Comparison of ENCODE assay signal across 10 cellular contexts in the genomic region with DNA sequence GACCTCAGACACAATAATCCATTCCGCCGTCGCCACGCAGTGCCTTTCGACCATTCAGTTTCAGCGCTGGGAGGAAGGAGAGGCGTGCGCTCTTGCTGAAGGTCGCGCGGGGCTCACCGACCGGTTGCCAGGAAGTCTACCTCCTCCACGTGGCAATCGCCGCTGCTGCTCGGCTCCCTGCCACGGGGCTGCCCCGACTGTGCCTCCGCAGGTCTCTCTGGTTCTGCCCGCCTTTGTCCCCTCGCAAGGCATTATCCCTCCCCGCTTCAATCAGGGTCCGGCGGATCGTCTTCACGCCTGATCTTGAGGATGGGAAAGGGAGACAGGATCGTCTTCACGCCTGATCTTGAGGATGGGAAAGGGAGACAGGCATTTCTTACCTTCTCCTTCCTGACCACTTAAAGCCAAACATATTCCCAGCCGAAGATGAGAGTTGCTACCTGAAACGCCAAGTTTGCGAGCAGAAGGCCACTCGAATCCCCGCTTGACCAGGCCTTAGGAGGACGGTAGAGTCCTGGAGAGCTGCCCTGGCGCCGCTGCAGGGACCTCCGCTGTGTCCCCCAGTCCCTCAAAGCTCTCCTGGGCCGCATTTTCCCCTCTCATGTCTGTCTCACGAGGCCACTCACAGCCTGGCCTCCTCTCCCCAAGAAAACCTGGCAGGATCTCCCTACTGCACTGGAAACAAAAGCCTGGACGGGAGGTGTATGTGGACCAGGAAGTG. TPM values are rescaled to one million over a fixed set of nuclear protein-coding genes. Genes with fewer than 3 reads are reported as not detected.
DNase-seq lines count a peak whose midpoint lies in the region; ATAC-seq and TF ChIP-seq lines count a peak whose summit lies in the region.
"Had no signal": no experiment of that assay in that cellular context is flagged by ENCODE, and none has a peak within 500 bp of the region (broad histone marks: within the 10 kb centered on the region; RNA-seq: fewer than 3 reads in every experiment).

No MANE protein-coding gene starts in this region.

- no peaks in the 10 kb centered on the region for H3K9me3 Mint-ChIP-seq in memory B cell
- H3K9me3 Mint-ChIP-seq: activated naive CD4-positive, alpha-beta T cell treated with anti-CD3 and anti-CD28 coated beads, Interleukin-2, amount 50 U/mL, for 24 hours had no signal

- H3K79me2 ChIP-seq in smooth muscle cell (ENCODE audit: low read depth) = no peaks in the 10 kb centered on the region

- H3K4me3 ChIP-seq in thyroid gland (replicated peaks in 1 of 3) = no peak overlapping the region
- no peak overlapping the region for H3K4me3 ChIP-seq in smooth muscle cell

- H2AFZ ChIP-seq in smooth muscle cell (ENCODE audit: low read depth) = no peak overlapping the region

- H3K4me3 Mint-ChIP-seq in memory B cell = peak overlapping the region; percentile 67
- H3K4me3 Mint-ChIP-seq: activated naive CD4-positive, alpha-beta T cell treated with anti-CD3 and anti-CD28 coated beads, Interleukin-2, amount 50 U/mL, for 24 hours had no signal

- H3K4me2 ChIP-seq in smooth muscle cell = no peak overlapping the region

- TF ChIP-seq POLR2A in thyroid gland (IDR thresholded peaks at IDR 0.05) = no peak

- no peaks in the 10 kb centered on the region for H3K27me3 Mint-ChIP-seq in memory B cell

- H3K9me3 ChIP-seq in thyroid gland (no peaks in the 10 kb centered on the region), smooth muscle cell (replicated peaks; ENCODE audit: low read depth) (no peaks in the 10 kb centered on the region)

- H3K4me1 ChIP-seq in thyroid gland (peaks cover 0 to 4% of the 10 kb centered on the region in 2 donors), smooth muscle cell (ENCODE audit: low read depth) (no peaks in the 10 kb centered on the region)

- H3K36me3 Mint-ChIP-seq in memory B cell = no peaks in the 10 kb centered on the region
- H3K36me3 Mint-ChIP-seq: activated naive CD4-positive, alpha-beta T cell treated with anti-CD3 and anti-CD28 coated beads, Interleukin-2, amount 50 U/mL, for 24 hours had no signal

- intact Hi-C loops in thyroid gland (cut with DNase I) = no loop called here

- H3K36me3 ChIP-seq in thyroid gland (no peaks in the 10 kb centered on the region), smooth muscle cell (ENCODE audit: low read depth) (no peaks in the 10 kb centered on the region)

- H3K27ac ChIP-seq in thyroid gland = no peak overlapping the region
- no peak overlapping the region for H3K27ac ChIP-seq in smooth muscle cell (ENCODE audit: low read depth)

- no peak for TF ChIP-seq CTCF in thyroid gland (IDR thresholded peaks at IDR 0.05)
- TF ChIP-seq CTCF in smooth muscle cell (IDR thresholded peaks at IDR 0.05; ENCODE audit: borderline replicate concordance, insufficient read depth, poor library complexity, severe bottlenecking) = no peak

- 54 to 61% methylated on average over 41 of the region's 41 CpGs for WGBS in thyroid gland, 2 donors
- WGBS in smooth muscle cell (ENCODE audit: low lambda C conversion rate) = 93% methylated on average over 38 of the region's 41 CpGs

- H3K27ac Mint-ChIP-seq in memory B cell = peak overlapping the region; percentile 67
- H3K27ac Mint-ChIP-seq: activated naive CD4-positive, alpha-beta T cell treated with anti-CD3 and anti-CD28 coated beads, Interleukin-2, amount 50 U/mL, for 24 hours had no signal

- H3K9ac ChIP-seq in smooth muscle cell (ENCODE audit: low read depth) = no peak overlapping the region

- H3F3A ChIP-seq in smooth muscle cell (ENCODE audit: low read depth) = no peaks in the 10 kb centered on the region

- DNase-seq in stimulated activated CD4-positive, alpha-beta T cell treated with anti-CD3 and anti-CD28 coated beads, Interleukin-12 subunit alpha, Interleukin-12 subunit beta, amount 100 ng/mL, for 4 hours = peak; percentile 22
- no peak for DNase-seq in stimulated activated CD4-positive, alpha-beta T cell treated with anti-CD3 and anti-CD28 coated beads, Interleukin-4, amount 100 ng/mL, for 24 hours
- DNase-seq in activated T-cell treated with anti-CD3 and anti-CD28 coated beads for 48 hours (ENCODE audit: low read depth) (peak; percentile 15), memory B cell (ENCODE audit: low spot score in 2 of 2) (peak; percentile 14 to 15), thyroid gland (peak; percentile 10 to 14), NCI-H2227 (lab: John Stamatoyannopoulos, UW; ENCODE audit: unreplicated experiment) (no peak), NCI-H146 treated with DMSO at 0.1 percent for 48 hours (lab: John Stamatoyannopoulos, UW; ENCODE audit: unreplicated experiment) (no peak), smooth muscle cell (lab: John Stamatoyannopoulos, UW; ENCODE audit: unreplicated experiment) (no peak)

- peaks cover 19% of the 10 kb centered on the region for H3K4me1 Mint-ChIP-seq in memory B cell

- peak; percentile 41 for ATAC-seq in memory B cell (ENCODE audit: low read depth)

- no peaks in the 10 kb centered on the region for H3K27me3 ChIP-seq in thyroid gland
- H3K27me3 ChIP-seq in smooth muscle cell (ENCODE audit: low read depth) = no peaks in the 10 kb centered on the region

- no peaks in the 10 kb centered on the region for H4K20me1 ChIP-seq in smooth muscle cell (ENCODE audit: low read depth)

RNA-seq across cellular contexts. Expression of gene GPR45, which starts 4.3 kb away (rescaled TPM):
- total RNA-seq in thyroid gland = not detected
- total RNA-seq in smooth muscle cell = not detected in 2 replicates
- polyA plus RNA-seq in smooth muscle cell = not detected in 2 replicates
- total RNA-seq: fibroblast of lung had no signal
- polyA plus RNA-seq: fibroblast of lung had no signal

Comparison
In these comparisons a context has a peak if more than half of its experiments do, and no peak if none do; other contexts are left out.
1. DNase-seq: peak in stimulated activated CD4-positive, alpha-beta T cell treated with anti-CD3 and anti-CD28 coated beads, Interleukin-12 subunit alpha, Interleukin-12 subunit beta, amount 100 ng/mL, for 4 hours (single experiment), activated T-cell treated with anti-CD3 and anti-CD28 coated beads for 48 hours (single experiment), memory B cell (2 of 2) and thyroid gland (2 of 2); none in stimulated activated CD4-positive, alpha-beta T cell treated with anti-CD3 and anti-CD28 coated beads, Interleukin-4, amount 100 ng/mL, for 24 hours (single experiment), NCI-H2227 (single experiment), NCI-H146 treated with DMSO at 0.1 percent for 48 hours (single experiment) and smooth muscle cell (single experiment).